8 cellular contexts compared by ENCODE assay signal in the genomic region with DNA sequence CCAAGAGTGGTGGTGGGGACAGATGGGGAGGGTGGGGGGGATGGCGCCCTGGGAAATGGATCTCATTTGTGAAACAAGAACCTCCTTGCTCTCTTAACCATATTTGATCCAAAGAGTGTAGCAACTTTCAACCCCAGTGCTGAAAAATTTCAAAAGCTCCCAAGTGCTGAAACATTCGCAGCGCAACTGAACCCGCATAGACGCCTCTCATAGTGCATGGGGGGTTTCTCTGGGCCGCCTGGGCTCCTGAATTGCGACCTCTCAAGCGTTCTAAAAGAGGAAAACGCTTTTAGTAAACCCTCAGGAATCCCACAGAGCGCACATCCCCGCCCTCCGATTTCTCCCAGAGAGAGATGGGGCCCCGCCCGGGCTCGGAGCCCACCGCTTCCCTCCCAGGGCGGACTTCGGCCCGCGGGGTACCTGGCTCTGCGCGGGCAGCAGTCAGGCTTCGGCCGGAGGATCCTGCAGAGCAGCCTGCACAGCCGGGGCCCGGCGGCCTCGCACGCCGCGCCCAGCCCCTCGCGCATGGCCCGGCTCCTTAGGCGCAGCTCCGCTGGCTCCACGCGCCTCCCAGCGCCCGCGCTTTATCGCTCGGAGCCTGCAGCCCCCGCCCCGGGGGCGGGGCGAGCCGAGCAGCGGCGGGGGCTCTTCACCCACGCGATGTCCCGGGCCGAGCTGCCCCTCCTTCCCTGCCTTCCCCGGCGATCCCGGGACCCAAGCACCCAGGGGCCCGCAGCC. TPM values are rescaled to one million over a fixed set of nuclear protein-coding genes. Genes with fewer than 3 reads are reported as not detected.
DNase-seq lines count a peak whose midpoint lies in the region; ATAC-seq, FAIRE-seq and TF ChIP-seq lines count a peak whose summit lies in the region.

No MANE protein-coding gene starts in this region.

- DNase-seq in GM12891 (ENCODE audit: insufficient read length, low spot score) (peak; percentile 31), SW480 (ENCODE audit: low spot score) (peak; percentile 34), heart right ventricle (peak in 1 of 2 donors; percentile 31), NCI-H2107 treated with DMSO at 0.1 percent for 48 hours (lab: John Stamatoyannopoulos, UW; ENCODE audit: unreplicated experiment) (no peak), HCEC 1CT (no peak), NCI-H2029 (lab: John Stamatoyannopoulos, UW) (no peak)
- no peak for DNase-seq in activated effector memory CD4-positive, alpha-beta T cell treated with Interleukin-2 at 50 U/mL for 16 hours

- H3K36me3 ChIP-seq in heart right ventricle = no peaks in the 10 kb centered on the region
- no peaks in the 10 kb centered on the region for H3K36me3 ChIP-seq in rectal smooth muscle tissue (ENCODE audit: control insufficient read depth, insufficient read depth, low read length)

- H3K4me1 ChIP-seq in heart right ventricle (peaks cover 4 to 14% (median 9%) of the 10 kb centered on the region in 9 donors), rectal smooth muscle tissue (ENCODE audit: control insufficient read depth, insufficient read depth, low read length) (peaks cover 3% of the 10 kb centered on the region)

- H3K27ac ChIP-seq in heart right ventricle = no peak overlapping the region
- no peak overlapping the region for H3K27ac ChIP-seq in rectal smooth muscle tissue (ENCODE audit: low read depth, low read length)

- H3K27me3 ChIP-seq in heart right ventricle (peaks cover 0 to 47% (median 25%) of the 10 kb centered on the region in 7 donors), rectal smooth muscle tissue (ENCODE audit: control insufficient read depth, insufficient read depth, low read length) (peaks cover 3% of the 10 kb centered on the region)

- TF ChIP-seq CTCF in heart right ventricle (IDR thresholded peaks at IDR 0.05) = peak in 1 of 9 donors; percentile 26

- intact Hi-C loops in heart right ventricle (cut with DNase I) = no loop called here

- FAIRE-seq in GM12891 (lab: Jason Lieb, UNC) = no peak

- H3K9ac ChIP-seq in rectal smooth muscle tissue (ENCODE audit: low read length) = no peak overlapping the region

- WGBS in heart right ventricle, 2 donors = 3% methylated on average over 49 to 58 of the region's 58 CpGs

- H3K9me3 ChIP-seq in heart right ventricle = no peaks in the 10 kb centered on the region

- peak; percentile 63 to 85 (median 80) for ATAC-seq in heart right ventricle

- H3K4me3 ChIP-seq in heart right ventricle = peak overlapping the region; percentile 26 to 54 (median 44)
- H3K4me3 ChIP-seq in rectal smooth muscle tissue (ENCODE audit: low read length) = peak overlapping the region; percentile 43

- TF ChIP-seq POLR2A in GM12891 (IDR thresholded peaks at IDR 0.05; ENCODE audit: low read depth, low read length) = no peak

TF ChIP-seq in GM12891, 5 proteins besides CTCF, POLR2A, EP300 and RAD21:
- TF ChIP-seq POU2F2 (IDR thresholded peaks at IDR 0.05; ENCODE audit: low read depth, low read length) (no peak), SPI1 (IDR thresholded peaks at IDR 0.05; ENCODE audit: low read depth, low read length) (no peak), PAX5 (IDR thresholded peaks at IDR 0.05; ENCODE audit: insufficient read depth, low read length, severe bottlenecking) (no peak), TAF1 (IDR thresholded peaks at IDR 0.05; ENCODE audit: low read depth, low read length) (no peak), POLR2AphosphoS5 (IDR thresholded peaks at IDR 0.05; ENCODE audit: low read depth, low read length) (no peak)

RNA-seq across cellular contexts. Expression of gene NOS2, which starts 7.0 kb away (rescaled TPM):
- polyA plus RNA-seq in GM12891 (2012; ENCODE audit: low read depth, missing spikeins) = 0.01 TPM
- total RNA-seq in heart right ventricle = 1 to 10 TPM in 1 of 10 donors, under 1 TPM in 8, not detected in 1; 0.10 to 1.6 (median 0.24) TPM
- under 1 TPM in 1 of 2 donors, not detected in 1; 0.06 TPM for polyA plus RNA-seq in heart right ventricle

Comparison
In these comparisons a context has a peak if more than half of its experiments do, and no peak if none do; other contexts are left out.
1. DNase-seq: peak in GM12891 (single experiment) and SW480 (single experiment); none in NCI-H2107 treated with DMSO at 0.1 percent for 48 hours (single experiment), HCEC 1CT (single experiment), NCI-H2029 (single experiment) and activated effector memory CD4-positive, alpha-beta T cell treated with Interleukin-2 at 50 U/mL for 16 hours (single experiment).